Comparison of ENCODE assay signal across 8 cellular contexts in the genomic region with DNA sequence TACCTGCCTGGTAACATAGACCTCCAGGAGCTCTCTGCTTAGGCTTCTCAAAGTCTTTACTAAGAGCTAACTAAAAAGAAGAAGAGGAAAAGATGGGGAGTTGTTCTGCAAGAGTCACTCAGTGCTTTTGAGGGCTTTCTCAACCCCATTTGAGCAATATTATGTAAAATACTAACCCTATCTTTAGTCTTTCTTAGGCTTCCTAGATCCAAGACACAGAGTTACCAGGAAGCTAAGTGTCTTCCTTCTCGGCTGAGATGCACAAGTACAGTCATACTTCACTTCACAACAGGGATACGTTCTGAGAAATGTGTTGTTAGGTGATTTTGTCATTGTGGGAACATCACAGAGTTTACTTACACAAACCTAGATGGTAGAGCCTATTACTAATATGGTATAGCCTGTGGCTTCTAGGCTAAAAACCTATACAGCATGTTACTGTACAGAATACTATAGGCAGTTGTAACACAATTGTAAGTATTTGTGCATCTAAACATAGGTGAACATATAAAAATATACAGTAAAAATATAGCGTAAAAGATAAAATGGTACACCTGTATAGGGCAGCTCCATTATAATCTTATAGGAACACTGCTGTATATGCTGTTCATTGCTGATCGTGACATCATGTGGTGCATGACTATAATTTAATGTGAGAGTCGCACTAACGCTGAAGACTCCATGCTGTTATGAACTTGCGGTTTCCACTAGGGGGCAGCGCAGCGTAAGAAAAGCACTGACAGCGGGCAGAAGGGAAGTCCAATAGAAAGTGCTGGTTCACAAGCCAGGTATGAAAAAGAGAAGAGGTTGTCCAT. TPM values are rescaled to one million over a fixed set of nuclear protein-coding genes. Genes with fewer than 3 reads are reported as not detected.
DNase-seq lines count a peak whose midpoint lies in the region; TF ChIP-seq lines count a peak whose summit lies in the region.

No MANE protein-coding gene starts in this region.

- WGBS in suprapubic skin = 17% methylated on average over 10 of the region's 10 CpGs

- H3K36me3 ChIP-seq in suprapubic skin = no peaks in the 10 kb centered on the region

- DNase-seq in EH (ENCODE audit: low read depth) = peak; percentile 88
- DNase-seq in GOT3 (lab: John Stamatoyannopoulos, UW) = peak; percentile 48
- peak; percentile 85 for DNase-seq in LoVo (ENCODE audit: low spot score)
- peak; percentile 77 for DNase-seq in RPMI8226
- DNase-seq in activated T-helper 1 cell treated with anti-CD3 and anti-CD28 coated beads, Interleukin-12 subunit alpha, Interleukin-12 subunit beta, Interleukin-2, Interleukin-4 antibody, amounts not matched to agents 30 ng/mL and 10 ng/mL and 1 ng/mL, durations not matched to agents 14 hours and 24 hours and 36 hours (ENCODE audit: low spot score) = peak; percentile 81
- DNase-seq in fibroblast of the conjunctiva (ENCODE audit: low read depth) = peak; percentile 83
- DNase-seq in non-pigmented ciliary epithelial cell (ENCODE audit: low read depth) = peak; percentile 61
- peak; percentile 86 to 90 for DNase-seq in suprapubic skin (ENCODE audit: low spot score in 2 of 2)

- no peak overlapping the region for H3K4me3 Mint-ChIP-seq in activated T-helper 1 cell treated with anti-CD3 and anti-CD28 coated beads, Interleukin-12 subunit alpha, Interleukin-12 subunit beta, Interleukin-2, Interleukin-4 antibody, amounts not matched to agents 30 ng/mL and 10 ng/mL and 1 ng/mL, durations not matched to agents 14 hours and 24 hours and 36 hours

- no peaks in the 10 kb centered on the region for H3K9me3 ChIP-seq in suprapubic skin

- no peaks in the 10 kb centered on the region for H3K27me3 ChIP-seq in suprapubic skin

- peaks cover 29% of the 10 kb centered on the region for H3K4me1 ChIP-seq in suprapubic skin

- H3K27me3 Mint-ChIP-seq in activated T-helper 1 cell treated with anti-CD3 and anti-CD28 coated beads, Interleukin-12 subunit alpha, Interleukin-12 subunit beta, Interleukin-2, Interleukin-4 antibody, amounts not matched to agents 30 ng/mL and 10 ng/mL and 1 ng/mL, durations not matched to agents 14 hours and 24 hours and 36 hours (ENCODE audit: insufficient read depth) = no peaks in the 10 kb centered on the region

- TF ChIP-seq POLR2A in suprapubic skin (IDR thresholded peaks at IDR 0.05) = no peak

- intact Hi-C loops in activated T-helper 1 cell treated with anti-CD3 and anti-CD28 coated beads, Interleukin-12 subunit alpha, Interleukin-12 subunit beta, Interleukin-2, Interleukin-4 antibody, amounts not matched to agents 30 ng/mL and 10 ng/mL and 1 ng/mL, durations not matched to agents 14 hours and 24 hours and 36 hours (cut with micrococcal nuclease) = loop anchor here (1.0 to 2.0 kb wide), 8 partner anchors 10 to 375 kb away; a partner anchor contains a TSS

- no peak for TF ChIP-seq EP300 in suprapubic skin (IDR thresholded peaks at IDR 0.05)

- peak; percentile 77 to 94 for TF ChIP-seq CTCF in suprapubic skin (IDR thresholded peaks at IDR 0.05)

- no peak overlapping the region for H3K27ac ChIP-seq in suprapubic skin

- no peaks in the 10 kb centered on the region for H3K9me3 Mint-ChIP-seq in activated T-helper 1 cell treated with anti-CD3 and anti-CD28 coated beads, Interleukin-12 subunit alpha, Interleukin-12 subunit beta, Interleukin-2, Interleukin-4 antibody, amounts not matched to agents 30 ng/mL and 10 ng/mL and 1 ng/mL, durations not matched to agents 14 hours and 24 hours and 36 hours

- H3K36me3 Mint-ChIP-seq in activated T-helper 1 cell treated with anti-CD3 and anti-CD28 coated beads, Interleukin-12 subunit alpha, Interleukin-12 subunit beta, Interleukin-2, Interleukin-4 antibody, amounts not matched to agents 30 ng/mL and 10 ng/mL and 1 ng/mL, durations not matched to agents 14 hours and 24 hours and 36 hours (ENCODE audit: low read depth) = no peaks in the 10 kb centered on the region

- peaks cover 33% of the 10 kb centered on the region for H3K4me1 Mint-ChIP-seq in activated T-helper 1 cell treated with anti-CD3 and anti-CD28 coated beads, Interleukin-12 subunit alpha, Interleukin-12 subunit beta, Interleukin-2, Interleukin-4 antibody, amounts not matched to agents 30 ng/mL and 10 ng/mL and 1 ng/mL, durations not matched to agents 14 hours and 24 hours and 36 hours (ENCODE audit: low read depth)

- no peak overlapping the region for H3K27ac Mint-ChIP-seq in activated T-helper 1 cell treated with anti-CD3 and anti-CD28 coated beads, Interleukin-12 subunit alpha, Interleukin-12 subunit beta, Interleukin-2, Interleukin-4 antibody, amounts not matched to agents 30 ng/mL and 10 ng/mL and 1 ng/mL, durations not matched to agents 14 hours and 24 hours and 36 hours

- H3K4me3 ChIP-seq in suprapubic skin = no peak overlapping the region

RNA-seq across cellular contexts. Expression of a gene that starts 16.3 kb away (rescaled TPM):
- 0.16 TPM in 1 of 2 replicates, not detected in the other for total RNA-seq in activated T-helper 1 cell treated with anti-CD3 and anti-CD28 coated beads, Interleukin-12 subunit alpha, Interleukin-12 subunit beta, Interleukin-2, Interleukin-4 antibody, amounts not matched to agents 30 ng/mL and 10 ng/mL and 1 ng/mL, durations not matched to agents 14 hours and 24 hours and 36 hours
- total RNA-seq in suprapubic skin = 10 to 100 TPM; 19.6 to 30.1 (median 29.3) TPM

RNA-seq across cellular contexts. Expression of a gene that starts 32.8 kb away (rescaled TPM):
- total RNA-seq in activated T-helper 1 cell treated with anti-CD3 and anti-CD28 coated beads, Interleukin-12 subunit alpha, Interleukin-12 subunit beta, Interleukin-2, Interleukin-4 antibody, amounts not matched to agents 30 ng/mL and 10 ng/mL and 1 ng/mL, durations not matched to agents 14 hours and 24 hours and 36 hours = not detected in 2 replicates
- total RNA-seq in suprapubic skin = 10 to 100 TPM; 16.7 to 34.9 (median 29.4) TPM

RNA-seq across cellular contexts. Expression of a gene that starts 44.7 kb away (rescaled TPM):
- 36.1 and 37.5 TPM in 2 replicates for total RNA-seq in activated T-helper 1 cell treated with anti-CD3 and anti-CD28 coated beads, Interleukin-12 subunit alpha, Interleukin-12 subunit beta, Interleukin-2, Interleukin-4 antibody, amounts not matched to agents 30 ng/mL and 10 ng/mL and 1 ng/mL, durations not matched to agents 14 hours and 24 hours and 36 hours
- 10 to 100 TPM; 13.3 to 35.8 (median 14.2) TPM for total RNA-seq in suprapubic skin

Comparison
In these comparisons a context has a peak if more than half of its experiments do, and no peak if none do; other contexts are left out.
1. RNA of a gene that starts 16.3 kb away (total RNA-seq): 19.6 to 30.1 TPM in suprapubic skin; 0.16 TPM in activated T-helper 1 cell treated with anti-CD3 and anti-CD28 coated beads, Interleukin-12 subunit alpha, Interleukin-12 subunit beta, Interleukin-2, Interleukin-4 antibody, amounts not matched to agents 30 ng/mL and 10 ng/mL and 1 ng/mL, durations not matched to agents 14 hours and 24 hours and 36 hours; every median in the first group is over 10 times any median in the second.
2. RNA of a gene that starts 32.8 kb away (total RNA-seq): 16.7 to 34.9 TPM in suprapubic skin; not detected in activated T-helper 1 cell treated with anti-CD3 and anti-CD28 coated beads, Interleukin-12 subunit alpha, Interleukin-12 subunit beta, Interleukin-2, Interleukin-4 antibody, amounts not matched to agents 30 ng/mL and 10 ng/mL and 1 ng/mL, durations not matched to agents 14 hours and 24 hours and 36 hours; every median in the first group is over 10 times any median in the second.
3. Peak in every context shown above with its lines, with median percentiles within 50 percentile points of each other: DNase-seq.